2 cellular contexts compared by ENCODE assay signal in genomic region chr13:113848020-113848419, GRCh38.
TF ChIP-seq lines count a peak whose summit lies in the region.

No MANE protein-coding gene starts in this region.

TF ChIP-seq in H1, 55 proteins besides CTCF, POLR2A, EP300 and RAD21:
- no peak for TF ChIP-seq BRCA1 (IDR thresholded peaks at IDR 0.05; ENCODE audit: low read depth, low read length)

TF ChIP-seq in SK-N-SH, 30 proteins besides CTCF, POLR2A, EP300 and RAD21:
- TF ChIP-seq RCOR1 (IDR thresholded peaks at IDR 0.05; ENCODE audit: low read length): no peak
- no peak for TF ChIP-seq YY1 (IDR thresholded peaks at IDR 0.05; ENCODE audit: low read depth)
- no peak for TF ChIP-seq USF2 (IDR thresholded peaks at IDR 0.05; ENCODE audit: borderline replicate concordance, low read depth, low read length)
- no peak for TF ChIP-seq MXI1 (IDR thresholded peaks at IDR 0.05; ENCODE audit: low read depth, low read length)
- TF ChIP-seq NFIC (IDR thresholded peaks at IDR 0.05; ENCODE audit: borderline replicate concordance): no peak
- no peak for TF ChIP-seq RXRA (IDR thresholded peaks at IDR 0.05; ENCODE audit: borderline replicate concordance, low read depth)
- TF ChIP-seq FOSL2 (IDR thresholded peaks at IDR 0.05; ENCODE audit: borderline replicate concordance, low read depth): no peak
- no peak for TF ChIP-seq FOXJ3 (CRISPR knock-in tag; IDR thresholded peaks at IDR 0.05)
- TF ChIP-seq, protein P1, sequence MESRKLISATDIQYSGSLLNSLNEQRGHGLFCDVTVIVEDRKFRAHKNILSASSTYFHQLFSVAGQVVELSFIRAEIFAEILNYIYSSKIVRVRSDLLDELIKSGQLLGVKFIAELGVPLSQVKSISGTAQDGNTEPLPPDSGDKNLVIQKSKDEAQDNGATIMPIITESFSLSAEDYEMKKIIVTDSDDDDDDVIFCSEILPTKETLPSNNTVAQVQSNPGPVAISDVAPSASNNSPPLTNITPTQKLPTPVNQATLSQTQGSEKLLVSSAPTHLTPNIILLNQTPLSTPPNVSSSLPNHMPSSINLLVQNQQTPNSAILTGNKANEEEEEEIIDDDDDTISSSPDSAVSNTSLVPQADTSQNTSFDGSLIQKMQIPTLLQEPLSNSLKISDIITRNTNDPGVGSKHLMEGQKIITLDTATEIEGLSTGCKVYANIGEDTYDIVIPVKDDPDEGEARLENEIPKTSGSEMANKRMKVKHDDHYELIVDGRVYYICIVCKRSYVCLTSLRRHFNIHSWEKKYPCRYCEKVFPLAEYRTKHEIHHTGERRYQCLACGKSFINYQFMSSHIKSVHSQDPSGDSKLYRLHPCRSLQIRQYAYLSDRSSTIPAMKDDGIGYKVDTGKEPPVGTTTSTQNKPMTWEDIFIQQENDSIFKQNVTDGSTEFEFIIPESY (IDR thresholded peaks at IDR 0.05; ENCODE audit: borderline replicate concordance, low read depth): no peak
- TF ChIP-seq, protein P2, sequence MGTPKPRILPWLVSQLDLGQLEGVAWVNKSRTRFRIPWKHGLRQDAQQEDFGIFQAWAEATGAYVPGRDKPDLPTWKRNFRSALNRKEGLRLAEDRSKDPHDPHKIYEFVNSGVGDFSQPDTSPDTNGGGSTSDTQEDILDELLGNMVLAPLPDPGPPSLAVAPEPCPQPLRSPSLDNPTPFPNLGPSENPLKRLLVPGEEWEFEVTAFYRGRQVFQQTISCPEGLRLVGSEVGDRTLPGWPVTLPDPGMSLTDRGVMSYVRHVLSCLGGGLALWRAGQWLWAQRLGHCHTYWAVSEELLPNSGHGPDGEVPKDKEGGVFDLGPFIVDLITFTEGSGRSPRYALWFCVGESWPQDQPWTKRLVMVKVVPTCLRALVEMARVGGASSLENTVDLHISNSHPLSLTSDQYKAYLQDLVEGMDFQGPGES (IDR thresholded peaks at IDR 0.05; ENCODE audit: low read depth, low read length): no peak
- TF ChIP-seq JUND (IDR thresholded peaks at IDR 0.05): no peak
- TF ChIP-seq, protein P3, sequence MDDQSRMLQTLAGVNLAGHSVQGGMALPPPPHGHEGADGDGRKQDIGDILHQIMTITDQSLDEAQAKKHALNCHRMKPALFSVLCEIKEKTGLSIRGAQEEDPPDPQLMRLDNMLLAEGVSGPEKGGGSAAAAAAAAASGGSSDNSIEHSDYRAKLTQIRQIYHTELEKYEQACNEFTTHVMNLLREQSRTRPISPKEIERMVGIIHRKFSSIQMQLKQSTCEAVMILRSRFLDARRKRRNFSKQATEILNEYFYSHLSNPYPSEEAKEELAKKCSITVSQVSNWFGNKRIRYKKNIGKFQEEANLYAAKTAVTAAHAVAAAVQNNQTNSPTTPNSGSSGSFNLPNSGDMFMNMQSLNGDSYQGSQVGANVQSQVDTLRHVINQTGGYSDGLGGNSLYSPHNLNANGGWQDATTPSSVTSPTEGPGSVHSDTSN (IDR thresholded peaks at IDR 0.05): no peak
- no peak for TF ChIP-seq NRF1 (IDR thresholded peaks at IDR 0.05; ENCODE audit: low read depth, low read length)
- TF ChIP-seq TEAD4 (IDR thresholded peaks at IDR 0.05; ENCODE audit: borderline replicate concordance, insufficient read depth): no peak
- TF ChIP-seq GATA2 (CRISPR knock-in tag; IDR thresholded peaks at IDR 0.05): no peak
- no peak for TF ChIP-seq USF1 (IDR thresholded peaks at IDR 0.05; ENCODE audit: borderline replicate concordance, low read depth)
- TF ChIP-seq TCF12 (IDR thresholded peaks at IDR 0.05): no peak
- no peak for TF ChIP-seq RFX5 (IDR thresholded peaks at IDR 0.05; ENCODE audit: low read length)
- no peak for TF ChIP-seq SIN3A (IDR thresholded peaks at IDR 0.05; ENCODE audit: borderline replicate concordance, low read depth, low read length)
- no peak for TF ChIP-seq GABPA (IDR thresholded peaks at IDR 0.05; ENCODE audit: low read depth)
TF ChIP-seq in SK-N-SH: peak in this region for 0.
